ENCODE assay signal across 1 cellular context in genomic region chr16:87778830-87779579, GRCh38.
TF ChIP-seq lines count a peak whose summit lies in the region.

No MANE protein-coding gene starts in this region.

TF ChIP-seq in GM12878, 131 proteins besides CTCF, POLR2A, EP300 and RAD21 (continued from another document and continues in another):
- TF ChIP-seq RFX5 (IDR thresholded peaks at IDR 0.05; ENCODE audit: low read depth, low read length) (0 out of 2 replicates have a peak, but pooled peaks have one; percentile 8), LARP7 (IDR thresholded peaks at IDR 0.05) (peak; percentile 67), PAX5 (IDR thresholded peaks at IDR 0.05; ENCODE audit: borderline replicate concordance, low read depth, low read length) (peak; percentile 56; the same call in 1 of the 2 replicates), EED (IDR thresholded peaks at IDR 0.05; ENCODE audit: low read depth) (peak; percentile 51), ZBED1 (IDR thresholded peaks at IDR 0.05; ENCODE audit: borderline replicate concordance) (no peak), MYC (IDR thresholded peaks at IDR 0.05; ENCODE audit: insufficient read depth, insufficient read length, insufficient replicate concordance, low read length, severe bottlenecking) (no peak), REST (IDR thresholded peaks at IDR 0.05; ENCODE audit: low read depth, low read length) (no peak), ZNF24 (IDR thresholded peaks at IDR 0.05) (0 out of 2 replicates have a peak, but pooled peaks have one; percentile 24), BACH1 (IDR thresholded peaks at IDR 0.05; ENCODE audit: borderline replicate concordance) (peak; percentile 52), HDAC6 (IDR thresholded peaks at IDR 0.05; ENCODE audit: unreplicated experiment) (no peak), E2F8 (IDR thresholded peaks at IDR 0.05; ENCODE audit: low read depth, partially characterized antibody) (no peak), ATF3 (IDR thresholded peaks at IDR 0.05; ENCODE audit: borderline replicate concordance, extremely low read depth, low read depth, low read length) (peak; percentile 82; the same call in 1 of the 2 replicates), HCFC1 (IDR thresholded peaks at IDR 0.05; ENCODE audit: low read length) (peak; percentile 45), SMAD5 (IDR thresholded peaks at IDR 0.05; ENCODE audit: low read depth) (no peak), CBX3 (IDR thresholded peaks at IDR 0.05; ENCODE audit: borderline replicate concordance, low read depth) (no peak), RAD51 (IDR thresholded peaks at IDR 0.05) (no peak), POU2F2 (IDR thresholded peaks at IDR 0.05; ENCODE audit: borderline replicate concordance, low read depth, low read length) (peak; percentile 82), MXI1 (IDR thresholded peaks at IDR 0.05; ENCODE audit: low read depth, low read length) (0 out of 2 replicates have a peak, but pooled peaks have one; percentile 18), CBFB (IDR thresholded peaks at IDR 0.05; ENCODE audit: low read depth) (peak; percentile 98), ZNF207 (IDR thresholded peaks at IDR 0.05; ENCODE audit: borderline replicate concordance) (no peak), NR2C2 (IDR thresholded peaks at IDR 0.05; ENCODE audit: borderline replicate concordance, control insufficient read depth, insufficient read length, low read depth) (no peak), IKZF2 (IDR thresholded peaks at IDR 0.05) (peak in 1 of 2 experiments; percentile 60; a peak in 1 of 4 replicates), CEBPZ (IDR thresholded peaks at IDR 0.05; ENCODE audit: low read depth, low read length) (0 out of 2 replicates have a peak, but pooled peaks have one; percentile 18), CHD2 (IDR thresholded peaks at IDR 0.05; ENCODE audit: borderline replicate concordance, low read depth, low read length) (peak; percentile 28; the same call in 1 of the 2 replicates), NRF1 (conservative IDR thresholded peaks at IDR 0.05; ENCODE audit: low read depth, low read length) (no peak), PML (IDR thresholded peaks at IDR 0.05; ENCODE audit: low read length) (no peak), NBN (IDR thresholded peaks at IDR 0.05) (peak; percentile 65; the same call in 1 of the 2 replicates), ZBTB40 (IDR thresholded peaks at IDR 0.05; ENCODE audit: borderline replicate concordance) (no peak), SMARCA5 (IDR thresholded peaks at IDR 0.05) (peak; percentile 87), TCF3 (IDR thresholded peaks at IDR 0.05; ENCODE audit: borderline replicate concordance, insufficient read depth, low read depth, low read length) (peak; percentile 36; the same call in 1 of the 2 replicates), RELA (IDR thresholded peaks at IDR 0.05; ENCODE audit: borderline replicate concordance, partially characterized antibody) (no peak), HDGF (IDR thresholded peaks at IDR 0.05) (peak; percentile 67; the same call in 1 of the 2 replicates), PBX3 (IDR thresholded peaks at IDR 0.05; ENCODE audit: insufficient replicate concordance, low read depth, low read length) (peak; percentile 37), KAT2A (conservative IDR thresholded peaks at IDR 0.05; ENCODE audit: control insufficient read depth, low read depth, low read length) (no peak), CREB1 (IDR thresholded peaks at IDR 0.05; ENCODE audit: low read depth) (peak; percentile 85), MYB (IDR thresholded peaks at IDR 0.05; ENCODE audit: borderline replicate concordance, low read depth, low read length) (no peak), STAT1 (conservative IDR thresholded peaks at IDR 0.05) (0 out of 2 replicates have a peak, but pooled peaks have one; percentile 55), TARDBP (IDR thresholded peaks at IDR 0.05; ENCODE audit: borderline replicate concordance) (no peak), SMC3 (IDR thresholded peaks at IDR 0.05; ENCODE audit: borderline replicate concordance, low read length) (peak; percentile 99), CEBPB (IDR thresholded peaks at IDR 0.05; ENCODE audit: borderline replicate concordance in 1 of 2, low read depth in 2 of 2, low read length in 2 of 2) (peak in 1 of 2 experiments; percentile 97; a peak in 2 of 4 replicates), RUNX3 (IDR thresholded peaks at IDR 0.05; ENCODE audit: low read length) (peak; percentile 98), E4F1 (IDR thresholded peaks at IDR 0.05; ENCODE audit: borderline replicate concordance, partially characterized antibody) (no peak), SIX5 (IDR thresholded peaks at IDR 0.05; ENCODE audit: low read depth, low read length, severe bottlenecking) (no peak), GATAD2B (conservative IDR thresholded peaks at IDR 0.05; ENCODE audit: low read depth) (peak; percentile 45; the same call in 1 of the 2 replicates), MEF2A (IDR thresholded peaks at IDR 0.05; ENCODE audit: insufficient read depth, low read depth, low read length) (peak; percentile 67; the same call in 1 of the 2 replicates), BCL11A (IDR thresholded peaks at IDR 0.05; ENCODE audit: low read depth, low read length) (0 out of 2 replicates have a peak, but pooled peaks have one; percentile 9), WRNIP1 (IDR thresholded peaks at IDR 0.05; ENCODE audit: borderline replicate concordance, low read depth, low read length) (no peak)
